Comparison of ENCODE assay signal across 17 cellular contexts in the genomic region with DNA sequence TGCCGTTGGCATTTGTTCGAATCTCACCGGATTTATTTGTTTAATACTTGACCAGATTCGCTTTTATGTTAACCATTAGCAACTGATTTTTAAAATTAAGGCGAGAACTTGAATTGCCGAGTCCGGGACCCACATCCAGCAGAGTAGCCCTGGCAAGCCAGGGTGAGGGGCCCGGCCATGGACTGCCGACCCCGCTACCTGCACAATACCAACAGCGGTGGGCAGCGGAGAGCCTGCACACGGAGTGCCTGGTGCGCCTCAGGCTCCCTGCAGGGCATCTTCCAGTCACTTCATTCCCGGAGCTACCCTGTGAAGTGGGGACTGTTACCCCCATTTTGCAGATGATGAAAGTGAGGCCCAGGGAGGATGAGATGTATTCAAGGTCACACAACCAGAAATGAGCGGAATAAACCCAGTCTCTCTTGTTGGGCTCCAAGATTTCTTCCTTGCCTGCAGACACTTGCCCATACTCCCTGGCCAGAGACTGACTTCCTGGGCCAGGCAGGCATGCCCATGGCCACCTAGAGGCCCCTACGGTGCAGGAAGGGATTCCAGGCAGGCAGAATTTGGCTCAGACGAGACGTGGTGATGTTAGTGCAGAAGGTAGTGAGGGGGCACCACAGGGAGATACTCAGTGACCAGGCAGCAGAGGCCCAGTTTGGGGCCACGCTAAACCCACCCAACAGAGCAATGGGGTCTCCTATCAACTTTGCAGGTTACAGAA. TPM values are rescaled to one million over a fixed set of nuclear protein-coding genes. Genes with fewer than 3 reads are reported as not detected.
DNase-seq lines count a peak whose midpoint lies in the region; ATAC-seq and TF ChIP-seq lines count a peak whose summit lies in the region.
"Had no signal": no experiment of that assay in that cellular context is flagged by ENCODE, and none has a peak within 500 bp of the region (broad histone marks: within the 10 kb centered on the region; RNA-seq: fewer than 3 reads in every experiment).

No MANE protein-coding gene starts in this region.

- intact Hi-C loops in cardiac septum (cut with DNase I) = no loop called here
- intact Hi-C loops in upper lobe of right lung (cut with DNase I) = no loop called here
- intact Hi-C loops in esophagus squamous epithelium (cut with DNase I) = no loop called here

- H3K36me3 ChIP-seq in right atrium auricular region (no peaks in the 10 kb centered on the region), iPS-20b (ENCODE audit: insufficient read depth, low read depth, low read length) (no peaks in the 10 kb centered on the region), upper lobe of right lung (no peaks in the 10 kb centered on the region), esophagus squamous epithelium (no peaks in the 10 kb centered on the region)
- H3K36me3 ChIP-seq: ascending aorta, Peyer's patch had no signal

- peak; percentile 34 for DNase-seq in right atrium auricular region (ENCODE audit: low spot score)
- no peak for DNase-seq in cardiac septum (ENCODE audit: low spot score)
- DNase-seq in T-cell = no peak
- peak; percentile 37 for DNase-seq in upper lobe of right lung
- DNase-seq in activated CD8-positive, alpha-beta T cell treated with anti-CD3 and anti-CD28 coated beads, Interleukin-2, amount 10 ng/mL, durations not matched to agents 7 days and 5 days = no peak
- no peak for DNase-seq in esophagus squamous epithelium (lab: John Stamatoyannopoulos, UW)
- DNase-seq: activated gamma-delta T cell; CD4-positive, alpha-beta memory T cell; hypothalamus; NCI-H1105; NCI-H2171; Peyer's patch; stimulated activated naive CD8-positive, alpha-beta T cell treated with anti-CD3 and anti-CD28 coated beads, Interleukin-15, Interleukin-2, amounts not matched to agents 100 U/mL and 50 U/mL, for 24 hours; T-helper 9 cell had no signal

- peak overlapping the region in 2 of 3 donors; percentile 3 to 54 for H3K4me3 Mint-ChIP-seq in T-cell
- no peak overlapping the region for H3K4me3 Mint-ChIP-seq in activated CD8-positive, alpha-beta T cell treated with anti-CD3 and anti-CD28 coated beads, Interleukin-2, amount 10 ng/mL, durations not matched to agents 7 days and 5 days

- no peaks in the 10 kb centered on the region for H3K9me3 ChIP-seq in right atrium auricular region
- no peaks in the 10 kb centered on the region for H3K9me3 ChIP-seq in iPS-20b (ENCODE audit: insufficient read depth, low read depth, low read length)
- H3K9me3 ChIP-seq in upper lobe of right lung = no peaks in the 10 kb centered on the region
- no peaks in the 10 kb centered on the region for H3K9me3 ChIP-seq in esophagus squamous epithelium
- H3K9me3 ChIP-seq: ascending aorta, Peyer's patch had no signal

- no peak overlapping the region for H3K27ac ChIP-seq in right atrium auricular region
- H3K27ac ChIP-seq in iPS-20b (ENCODE audit: low read length) = no peak overlapping the region
- no peak overlapping the region for H3K27ac ChIP-seq in upper lobe of right lung
- H3K27ac ChIP-seq in esophagus squamous epithelium = peak overlapping the region in 1 of 4 donors; percentile 46
- H3K27ac ChIP-seq: ascending aorta, Peyer's patch had no signal

- CTCF ChIA-PET in T-cell (lab: Charles Lee) = no interaction called here
- CTCF ChIA-PET in activated CD8-positive, alpha-beta T cell treated with anti-CD3 and anti-CD28 coated beads, Interleukin-2, amount 10 ng/mL, durations not matched to agents 7 days and 5 days (lab: Charles Lee) = interaction anchor here (1.0 kb wide), 1 partner anchor 19 kb away, joined by 3 read pairs; no protein-coding TSS in a partner anchor

- POLR2A ChIA-PET in T-cell (lab: Charles Lee) = interaction anchor here in 1 of 2 donors (0.6 kb wide), 1 partner anchor 128 kb away, joined by 4 read pairs; no protein-coding TSS in a partner anchor
- POLR2A ChIA-PET in activated CD8-positive, alpha-beta T cell treated with anti-CD3 and anti-CD28 coated beads, Interleukin-2, amount 10 ng/mL, durations not matched to agents 7 days and 5 days (lab: Charles Lee) = no interaction called here

- H3K4me1 ChIP-seq in right atrium auricular region (peaks cover 0 to 10% of the 10 kb centered on the region in 2 donors), iPS-20b (ENCODE audit: insufficient read depth, low read length) (no peaks in the 10 kb centered on the region), upper lobe of right lung (no peaks in the 10 kb centered on the region), esophagus squamous epithelium (peaks cover 4 to 16% (median 7%) of the 10 kb centered on the region in 3 donors)
- H3K4me1 ChIP-seq: Peyer's patch had no signal

- H3K9me3 Mint-ChIP-seq in T-cell = no peaks in the 10 kb centered on the region
- no peaks in the 10 kb centered on the region for H3K9me3 Mint-ChIP-seq in activated CD8-positive, alpha-beta T cell treated with anti-CD3 and anti-CD28 coated beads, Interleukin-2, amount 10 ng/mL, durations not matched to agents 7 days and 5 days (ENCODE audit: insufficient read depth)

- H3K27me3 ChIP-seq in right atrium auricular region (no peaks in the 10 kb centered on the region), iPS-20b (ENCODE audit: insufficient read depth, low read length) (peaks cover 69% of the 10 kb centered on the region), upper lobe of right lung (no peaks in the 10 kb centered on the region), esophagus squamous epithelium (peaks cover 0 to 14% (median 0%) of the 10 kb centered on the region in 4 donors)
- H3K27me3 ChIP-seq: ascending aorta, Peyer's patch had no signal

- TF ChIP-seq POLR2A in esophagus squamous epithelium (IDR thresholded peaks at IDR 0.05) = no peak

- H3K4me1 Mint-ChIP-seq in T-cell = peaks cover 5 to 14% (median 10%) of the 10 kb centered on the region in 3 donors
- H3K4me1 Mint-ChIP-seq in activated CD8-positive, alpha-beta T cell treated with anti-CD3 and anti-CD28 coated beads, Interleukin-2, amount 10 ng/mL, durations not matched to agents 7 days and 5 days (ENCODE audit: low read depth) = peaks cover 9% of the 10 kb centered on the region

- H3K27me3 Mint-ChIP-seq in T-cell = peaks cover 6 to 32% of the 10 kb centered on the region in 2 donors
- peaks cover 43% of the 10 kb centered on the region for H3K27me3 Mint-ChIP-seq in activated CD8-positive, alpha-beta T cell treated with anti-CD3 and anti-CD28 coated beads, Interleukin-2, amount 10 ng/mL, durations not matched to agents 7 days and 5 days (ENCODE audit: low read depth)

- peaks cover 9% of the 10 kb centered on the region for H3K36me3 Mint-ChIP-seq in T-cell
- no peaks in the 10 kb centered on the region for H3K36me3 Mint-ChIP-seq in activated CD8-positive, alpha-beta T cell treated with anti-CD3 and anti-CD28 coated beads, Interleukin-2, amount 10 ng/mL, durations not matched to agents 7 days and 5 days (ENCODE audit: low read depth)

- 79 to 91% methylated on average over 14 to 19 of the region's 20 CpGs for WGBS in esophagus squamous epithelium, 2 donors

- no peak for ATAC-seq in T-cell (replicated peaks in 1 of 4)
- no peak for ATAC-seq in upper lobe of right lung
- no peak for ATAC-seq in activated CD8-positive, alpha-beta T cell treated with anti-CD3 and anti-CD28 coated beads, Interleukin-2, amount 10 ng/mL, durations not matched to agents 7 days and 5 days
- no peak for ATAC-seq in GM21576 (IDR thresholded peaks at IDR 0.05; ENCODE audit: unreplicated experiment)
- ATAC-seq: stimulated activated naive CD8-positive, alpha-beta T cell treated with anti-CD3 and anti-CD28 coated beads, Interleukin-15, Interleukin-2, amounts not matched to agents 100 U/mL and 50 U/mL, for 24 hours had no signal

- no peak overlapping the region for H3K9ac ChIP-seq in iPS-20b (ENCODE audit: low read depth, low read length)

- H3K4me3 ChIP-seq in right atrium auricular region (no peak overlapping the region), iPS-20b (ENCODE audit: low read length) (peak overlapping the region; percentile 65; the same call in 1 of the 2 replicates), upper lobe of right lung (no peak overlapping the region), esophagus squamous epithelium (no peak overlapping the region)
- H3K4me3 ChIP-seq: Peyer's patch had no signal

- TF ChIP-seq CTCF in right atrium auricular region (IDR thresholded peaks at IDR 0.05) (no peak), upper lobe of right lung (IDR thresholded peaks at IDR 0.05) (no peak), esophagus squamous epithelium (IDR thresholded peaks at IDR 0.05) (no peak)

- no peak overlapping the region for H3K27ac Mint-ChIP-seq in T-cell
- H3K27ac Mint-ChIP-seq in activated CD8-positive, alpha-beta T cell treated with anti-CD3 and anti-CD28 coated beads, Interleukin-2, amount 10 ng/mL, durations not matched to agents 7 days and 5 days = no peak overlapping the region

RNA-seq across cellular contexts. Expression of a gene that starts 2.9 kb away (rescaled TPM):
- total RNA-seq in right atrium auricular region = 1 to 10 TPM in 1 of 2 donors, under 1 TPM in 1; 0.86 to 3.5 TPM
- total RNA-seq in cardiac septum = 1.00 TPM
- 10 to 100 TPM; 11.9 to 68.5 (median 48.8) TPM for total RNA-seq in T-cell
- 5.4 TPM for total RNA-seq in upper lobe of right lung
- total RNA-seq in activated CD8-positive, alpha-beta T cell treated with anti-CD3 and anti-CD28 coated beads, Interleukin-2, amount 10 ng/mL, durations not matched to agents 7 days and 5 days = under 1 TPM; 0.58 to 0.91 TPM
- 1 to 10 TPM in 3 of 4 donors, not detected in 1; 1.1 to 2.9 (median 2.5) TPM for total RNA-seq in esophagus squamous epithelium

Comparison
In these comparisons a context has a peak if more than half of its experiments do, and no peak if none do; other contexts are left out.
1. DNase-seq: peak in right atrium auricular region (single experiment) and upper lobe of right lung (single experiment); none in cardiac septum (single experiment), T-cell (0 of 34), activated CD8-positive, alpha-beta T cell treated with anti-CD3 and anti-CD28 coated beads, Interleukin-2, amount 10 ng/mL, durations not matched to agents 7 days and 5 days (single experiment) and esophagus squamous epithelium (single experiment).